20 cellular contexts compared by ENCODE assay signal in the genomic region with DNA sequence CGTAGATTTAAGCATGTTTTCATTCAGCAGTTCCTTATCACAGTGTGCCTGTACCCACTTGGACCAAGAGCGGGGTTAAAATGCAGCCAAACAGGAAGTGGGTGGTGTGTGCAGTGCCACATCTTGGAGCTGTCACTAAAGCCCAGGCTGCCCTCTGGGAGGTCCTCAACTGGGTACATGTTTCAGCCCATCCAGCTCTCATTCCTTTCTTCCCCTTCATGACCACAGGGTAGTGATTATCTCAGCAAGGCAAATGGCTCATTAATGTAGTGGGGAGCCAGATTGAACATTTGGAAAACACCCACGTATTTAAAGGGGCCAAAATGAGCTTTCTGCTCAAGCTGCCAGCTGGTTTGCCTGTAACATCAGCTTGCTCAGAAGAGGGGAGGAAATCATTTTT.
DNase-seq lines count a peak whose midpoint lies in the region; ATAC-seq and TF ChIP-seq lines count a peak whose summit lies in the region.
"Had no signal": no experiment of that assay in that cellular context is flagged by ENCODE, and none has a peak within 500 bp of the region (broad histone marks: within the 10 kb centered on the region; RNA-seq: fewer than 3 reads in every experiment).

No MANE protein-coding gene starts in this region.

- H3K9me3 Mint-ChIP-seq in natural killer cell: peaks cover 0 to 4% of the 10 kb centered on the region in 2 donors
- peaks cover 19% of the 10 kb centered on the region for H3K9me3 Mint-ChIP-seq in natural killer cell treated with Interleukin-12 subunit alpha and Interleukin-12 subunit beta and Interleukin-15 and Interleukin-18, amount 100 ng/mL, for 72 hours
- H3K9me3 Mint-ChIP-seq in activated T-helper 17 cell treated with anti-CD3 and anti-CD28 coated beads, Interleukin-2, amount 50 U/mL, for 72 hours: peaks cover 22% of the 10 kb centered on the region
- peaks cover 12 to 15% of the 10 kb centered on the region in 2 donors for H3K9me3 Mint-ChIP-seq in stimulated activated naive B cell treated with anti-CD40 and anti-IgM and Interleukin-4, amounts not matched to agents 10 μg/mL and 1 μg/mL and 100 μg/mL, for 72 hours

- peak overlapping the region; percentile 9 for H3K27ac ChIP-seq in KOPT-K1 (ENCODE audit: low read depth, low read length, poor library complexity, severe bottlenecking)
- H3K27ac ChIP-seq: coronary artery, ovary, skin epidermis had no signal

- peaks cover 7% of the 10 kb centered on the region for H3K36me3 Mint-ChIP-seq in natural killer cell
- H3K36me3 Mint-ChIP-seq in natural killer cell treated with Interleukin-12 subunit alpha and Interleukin-12 subunit beta and Interleukin-15 and Interleukin-18, amount 100 ng/mL, for 72 hours: peaks cover 19% of the 10 kb centered on the region
- no peaks in the 10 kb centered on the region for H3K36me3 Mint-ChIP-seq in activated T-helper 17 cell treated with anti-CD3 and anti-CD28 coated beads, Interleukin-2, amount 50 U/mL, for 72 hours (ENCODE audit: low read depth)
- H3K36me3 Mint-ChIP-seq in stimulated activated naive B cell treated with anti-CD40 and anti-IgM and Interleukin-4, amounts not matched to agents 10 μg/mL and 1 μg/mL and 100 μg/mL, for 72 hours: peaks cover 27 to 45% of the 10 kb centered on the region in 2 donors
- H3K36me3 Mint-ChIP-seq: stimulated activated effector memory CD8-positive, alpha-beta T cell treated with anti-CD3 and anti-CD28 coated beads, Interleukin-12 subunit alpha, Interleukin-12 subunit beta, amount 100 ng/mL, for 72 hours had no signal

- no peaks in the 10 kb centered on the region for H3K36me3 ChIP-seq in KOPT-K1 (ENCODE audit: insufficient read depth, low read length)
- H3K36me3 ChIP-seq: ovary had no signal

- peaks cover 42% of the 10 kb centered on the region for H3K9me3 ChIP-seq in KOPT-K1 (ENCODE audit: insufficient read depth, low read length, poor library complexity, severe bottlenecking)
- H3K9me3 ChIP-seq: ovary had no signal

- intact Hi-C loops in natural killer cell (cut with micrococcal nuclease): no loop called here

- no peak for DNase-seq in natural killer cell
- DNase-seq in natural killer cell treated with Interleukin-12 subunit alpha and Interleukin-12 subunit beta and Interleukin-15 and Interleukin-18, amount 100 ng/mL, for 72 hours (ENCODE audit: low spot score): no peak
- DNase-seq in stimulated activated naive B cell treated with anti-CD40 and anti-IgM and Interleukin-4, amounts not matched to agents 10 μg/mL and 1 μg/mL and 100 μg/mL, for 72 hours: no peak
- DNase-seq in Kasumi-1 (lab: John Stamatoyannopoulos, UW): no peak
- DNase-seq in T1000 (lab: John Stamatoyannopoulos, UW): no peak
- DNase-seq: activated T-cell treated with anti-CD3 and anti-CD28 coated beads, Interleukin-2, amount 50 U/mL, for 72 hours; amniotic stem cell; head of caudate nucleus; KG1; kidney glomerular epithelial cell; NCI-H2107; NCI-H774; ovary had no signal

- TF ChIP-seq CTCF in natural killer cell (IDR thresholded peaks at IDR 0.05): no peak

- peak in 2 of 3 donors; percentile 59 to 63 for ATAC-seq in natural killer cell
- no peak for ATAC-seq in natural killer cell treated with Interleukin-12 subunit alpha and Interleukin-12 subunit beta and Interleukin-15 and Interleukin-18, amount 100 ng/mL, for 72 hours
- peak; percentile 35 for ATAC-seq in activated T-helper 17 cell treated with anti-CD3 and anti-CD28 coated beads, Interleukin-2, amount 50 U/mL, for 72 hours (replicated peaks)
- ATAC-seq in stimulated activated naive B cell treated with anti-CD40 and anti-IgM and Interleukin-4, amounts not matched to agents 10 μg/mL and 1 μg/mL and 100 μg/mL, for 72 hours (replicated peaks): peak; percentile 52 to 60
- ATAC-seq in SK-N-SH treated with all-trans-retinoic acid at 6 μM for 48 hours: no peak
- ATAC-seq: activated T-cell treated with anti-CD3 and anti-CD28 coated beads, Interleukin-2, amount 50 U/mL, for 72 hours; stimulated activated effector memory CD8-positive, alpha-beta T cell treated with anti-CD3 and anti-CD28 coated beads, Interleukin-12 subunit alpha, Interleukin-12 subunit beta, amount 100 ng/mL, for 72 hours had no signal

- H3K4me1 Mint-ChIP-seq in natural killer cell: peaks cover 40 to 47% of the 10 kb centered on the region in 2 donors
- peaks cover 38 to 39% of the 10 kb centered on the region in 2 donors for H3K4me1 Mint-ChIP-seq in natural killer cell treated with Interleukin-12 subunit alpha and Interleukin-12 subunit beta and Interleukin-15 and Interleukin-18, amount 100 ng/mL, for 72 hours (ENCODE audit: low read depth in 2 of 2)
- peaks cover 15% of the 10 kb centered on the region for H3K4me1 Mint-ChIP-seq in activated T-helper 17 cell treated with anti-CD3 and anti-CD28 coated beads, Interleukin-2, amount 50 U/mL, for 72 hours
- peaks cover 20 to 41% of the 10 kb centered on the region in 2 donors for H3K4me1 Mint-ChIP-seq in stimulated activated naive B cell treated with anti-CD40 and anti-IgM and Interleukin-4, amounts not matched to agents 10 μg/mL and 1 μg/mL and 100 μg/mL, for 72 hours

- H3K27ac Mint-ChIP-seq in natural killer cell: peak overlapping the region; percentile 30 to 47
- H3K27ac Mint-ChIP-seq in natural killer cell treated with Interleukin-12 subunit alpha and Interleukin-12 subunit beta and Interleukin-15 and Interleukin-18, amount 100 ng/mL, for 72 hours: peak overlapping the region in 1 of 2 donors; percentile 86
- no peak overlapping the region for H3K27ac Mint-ChIP-seq in activated T-helper 17 cell treated with anti-CD3 and anti-CD28 coated beads, Interleukin-2, amount 50 U/mL, for 72 hours
- no peak overlapping the region for H3K27ac Mint-ChIP-seq in stimulated activated naive B cell treated with anti-CD40 and anti-IgM and Interleukin-4, amounts not matched to agents 10 μg/mL and 1 μg/mL and 100 μg/mL, for 72 hours
- H3K27ac Mint-ChIP-seq: stimulated activated effector memory CD8-positive, alpha-beta T cell treated with anti-CD3 and anti-CD28 coated beads, Interleukin-12 subunit alpha, Interleukin-12 subunit beta, amount 100 ng/mL, for 72 hours; T-helper 2 cell treated with Interferon-gamma antibody and Interleukin-4, amounts not matched to agents 5 μg/mL and 100 μg/mL, for 36 hours had no signal

- H3K27me3 Mint-ChIP-seq in natural killer cell (ENCODE audit: low read depth in 2 of 2): peaks cover 0 to 2% of the 10 kb centered on the region in 2 donors
- no peaks in the 10 kb centered on the region for H3K27me3 Mint-ChIP-seq in natural killer cell treated with Interleukin-12 subunit alpha and Interleukin-12 subunit beta and Interleukin-15 and Interleukin-18, amount 100 ng/mL, for 72 hours
- no peaks in the 10 kb centered on the region for H3K27me3 Mint-ChIP-seq in activated T-helper 17 cell treated with anti-CD3 and anti-CD28 coated beads, Interleukin-2, amount 50 U/mL, for 72 hours
- no peaks in the 10 kb centered on the region for H3K27me3 Mint-ChIP-seq in stimulated activated naive B cell treated with anti-CD40 and anti-IgM and Interleukin-4, amounts not matched to agents 10 μg/mL and 1 μg/mL and 100 μg/mL, for 72 hours

- H3K4me3 Mint-ChIP-seq in natural killer cell: no peak overlapping the region
- no peak overlapping the region for H3K4me3 Mint-ChIP-seq in natural killer cell treated with Interleukin-12 subunit alpha and Interleukin-12 subunit beta and Interleukin-15 and Interleukin-18, amount 100 ng/mL, for 72 hours
- no peak overlapping the region for H3K4me3 Mint-ChIP-seq in activated T-helper 17 cell treated with anti-CD3 and anti-CD28 coated beads, Interleukin-2, amount 50 U/mL, for 72 hours
- H3K4me3 Mint-ChIP-seq in stimulated activated naive B cell treated with anti-CD40 and anti-IgM and Interleukin-4, amounts not matched to agents 10 μg/mL and 1 μg/mL and 100 μg/mL, for 72 hours: no peak overlapping the region
- H3K4me3 Mint-ChIP-seq: activated T-cell treated with anti-CD3 and anti-CD28 coated beads, Interleukin-2, amount 50 U/mL, for 72 hours; stimulated activated effector memory CD8-positive, alpha-beta T cell treated with anti-CD3 and anti-CD28 coated beads, Interleukin-12 subunit alpha, Interleukin-12 subunit beta, amount 100 ng/mL, for 72 hours; T-helper 2 cell treated with Interferon-gamma antibody and Interleukin-4, amounts not matched to agents 5 μg/mL and 100 μg/mL, for 36 hours had no signal

TF ChIP-seq in SK-N-SH treated with all-trans-retinoic acid at 6 μM for 48 hours, 23 proteins besides CTCF, POLR2A, EP300 and RAD21 (continues in another document):
- TF ChIP-seq, protein P1, sequence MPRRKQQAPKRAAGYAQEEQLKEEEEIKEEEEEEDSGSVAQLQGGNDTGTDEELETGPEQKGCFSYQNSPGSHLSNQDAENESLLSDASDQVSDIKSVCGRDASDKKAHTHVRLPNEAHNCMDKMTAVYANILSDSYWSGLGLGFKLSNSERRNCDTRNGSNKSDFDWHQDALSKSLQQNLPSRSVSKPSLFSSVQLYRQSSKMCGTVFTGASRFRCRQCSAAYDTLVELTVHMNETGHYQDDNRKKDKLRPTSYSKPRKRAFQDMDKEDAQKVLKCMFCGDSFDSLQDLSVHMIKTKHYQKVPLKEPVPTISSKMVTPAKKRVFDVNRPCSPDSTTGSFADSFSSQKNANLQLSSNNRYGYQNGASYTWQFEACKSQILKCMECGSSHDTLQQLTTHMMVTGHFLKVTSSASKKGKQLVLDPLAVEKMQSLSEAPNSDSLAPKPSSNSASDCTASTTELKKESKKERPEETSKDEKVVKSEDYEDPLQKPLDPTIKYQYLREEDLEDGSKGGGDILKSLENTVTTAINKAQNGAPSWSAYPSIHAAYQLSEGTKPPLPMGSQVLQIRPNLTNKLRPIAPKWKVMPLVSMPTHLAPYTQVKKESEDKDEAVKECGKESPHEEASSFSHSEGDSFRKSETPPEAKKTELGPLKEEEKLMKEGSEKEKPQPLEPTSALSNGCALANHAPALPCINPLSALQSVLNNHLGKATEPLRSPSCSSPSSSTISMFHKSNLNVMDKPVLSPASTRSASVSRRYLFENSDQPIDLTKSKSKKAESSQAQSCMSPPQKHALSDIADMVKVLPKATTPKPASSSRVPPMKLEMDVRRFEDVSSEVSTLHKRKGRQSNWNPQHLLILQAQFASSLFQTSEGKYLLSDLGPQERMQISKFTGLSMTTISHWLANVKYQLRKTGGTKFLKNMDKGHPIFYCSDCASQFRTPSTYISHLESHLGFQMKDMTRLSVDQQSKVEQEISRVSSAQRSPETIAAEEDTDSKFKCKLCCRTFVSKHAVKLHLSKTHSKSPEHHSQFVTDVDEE (CRISPR knock-in tag; IDR thresholded peaks at IDR 0.05): no peak
- no peak for TF ChIP-seq BACH2 (CRISPR knock-in tag; IDR thresholded peaks at IDR 0.05; ENCODE audit: borderline replicate concordance)
- no peak for TF ChIP-seq ESRRG (CRISPR knock-in tag; IDR thresholded peaks at IDR 0.05)
- TF ChIP-seq RARB (CRISPR knock-in tag; IDR thresholded peaks at IDR 0.05): no peak

Comparison
In these comparisons a context has a peak if more than half of its experiments do, and no peak if none do; other contexts are left out.
1. ATAC-seq: peak in natural killer cell (2 of 3), activated T-helper 17 cell treated with anti-CD3 and anti-CD28 coated beads, Interleukin-2, amount 50 U/mL, for 72 hours (single experiment) and stimulated activated naive B cell treated with anti-CD40 and anti-IgM and Interleukin-4, amounts not matched to agents 10 μg/mL and 1 μg/mL and 100 μg/mL, for 72 hours (2 of 2); none in natural killer cell treated with Interleukin-12 subunit alpha and Interleukin-12 subunit beta and Interleukin-15 and Interleukin-18, amount 100 ng/mL, for 72 hours (0 of 2) and SK-N-SH treated with all-trans-retinoic acid at 6 μM for 48 hours (single experiment).
2. H3K27ac Mint-ChIP-seq: peak in natural killer cell (2 of 2); none in activated T-helper 17 cell treated with anti-CD3 and anti-CD28 coated beads, Interleukin-2, amount 50 U/mL, for 72 hours (single experiment) and stimulated activated naive B cell treated with anti-CD40 and anti-IgM and Interleukin-4, amounts not matched to agents 10 μg/mL and 1 μg/mL and 100 μg/mL, for 72 hours (single experiment).